In genomic region chr4:13657016-13657415, GRCh38 we compare ENCODE assay signal across 1 cellular context.
TF ChIP-seq lines count a peak whose summit lies in the region.

No MANE protein-coding gene starts in this region.

TF ChIP-seq in GM12878, 131 proteins besides CTCF, POLR2A, EP300 and RAD21:
- TF ChIP-seq ZBTB33 (IDR thresholded peaks at IDR 0.05) (no peak), ZZZ3 (IDR thresholded peaks at IDR 0.05; ENCODE audit: control insufficient read depth, insufficient read length, low read depth) (no peak), ZSCAN29 (IDR thresholded peaks at IDR 0.05) (no peak), EGR1 (IDR thresholded peaks at IDR 0.05; ENCODE audit: borderline replicate concordance in 1 of 2, low read depth in 2 of 2, low read length in 2 of 2) (no peak), POLR2AphosphoS5 (IDR thresholded peaks at IDR 0.05; ENCODE audit: low read length) (no peak), TAF1 (IDR thresholded peaks at IDR 0.05; ENCODE audit: borderline replicate concordance, low read depth, low read length) (no peak), JUNB (IDR thresholded peaks at IDR 0.05) (no peak), YBX1 (IDR thresholded peaks at IDR 0.05) (no peak), RAD51 (IDR thresholded peaks at IDR 0.05) (no peak), SIN3A (IDR thresholded peaks at IDR 0.05; ENCODE audit: low read depth, low read length) (no peak), PAX8 (IDR thresholded peaks at IDR 0.05) (no peak), SPI1 (IDR thresholded peaks at IDR 0.05; ENCODE audit: borderline replicate concordance, insufficient read depth, low read depth, low read length) (no peak), KAT2A (conservative IDR thresholded peaks at IDR 0.05; ENCODE audit: control insufficient read depth, low read depth, low read length) (no peak), CHD1 (IDR thresholded peaks at IDR 0.05; ENCODE audit: low read depth, low read length) (no peak), HDAC6 (IDR thresholded peaks at IDR 0.05; ENCODE audit: unreplicated experiment) (no peak)
- TF ChIP-seq, protein P1, sequence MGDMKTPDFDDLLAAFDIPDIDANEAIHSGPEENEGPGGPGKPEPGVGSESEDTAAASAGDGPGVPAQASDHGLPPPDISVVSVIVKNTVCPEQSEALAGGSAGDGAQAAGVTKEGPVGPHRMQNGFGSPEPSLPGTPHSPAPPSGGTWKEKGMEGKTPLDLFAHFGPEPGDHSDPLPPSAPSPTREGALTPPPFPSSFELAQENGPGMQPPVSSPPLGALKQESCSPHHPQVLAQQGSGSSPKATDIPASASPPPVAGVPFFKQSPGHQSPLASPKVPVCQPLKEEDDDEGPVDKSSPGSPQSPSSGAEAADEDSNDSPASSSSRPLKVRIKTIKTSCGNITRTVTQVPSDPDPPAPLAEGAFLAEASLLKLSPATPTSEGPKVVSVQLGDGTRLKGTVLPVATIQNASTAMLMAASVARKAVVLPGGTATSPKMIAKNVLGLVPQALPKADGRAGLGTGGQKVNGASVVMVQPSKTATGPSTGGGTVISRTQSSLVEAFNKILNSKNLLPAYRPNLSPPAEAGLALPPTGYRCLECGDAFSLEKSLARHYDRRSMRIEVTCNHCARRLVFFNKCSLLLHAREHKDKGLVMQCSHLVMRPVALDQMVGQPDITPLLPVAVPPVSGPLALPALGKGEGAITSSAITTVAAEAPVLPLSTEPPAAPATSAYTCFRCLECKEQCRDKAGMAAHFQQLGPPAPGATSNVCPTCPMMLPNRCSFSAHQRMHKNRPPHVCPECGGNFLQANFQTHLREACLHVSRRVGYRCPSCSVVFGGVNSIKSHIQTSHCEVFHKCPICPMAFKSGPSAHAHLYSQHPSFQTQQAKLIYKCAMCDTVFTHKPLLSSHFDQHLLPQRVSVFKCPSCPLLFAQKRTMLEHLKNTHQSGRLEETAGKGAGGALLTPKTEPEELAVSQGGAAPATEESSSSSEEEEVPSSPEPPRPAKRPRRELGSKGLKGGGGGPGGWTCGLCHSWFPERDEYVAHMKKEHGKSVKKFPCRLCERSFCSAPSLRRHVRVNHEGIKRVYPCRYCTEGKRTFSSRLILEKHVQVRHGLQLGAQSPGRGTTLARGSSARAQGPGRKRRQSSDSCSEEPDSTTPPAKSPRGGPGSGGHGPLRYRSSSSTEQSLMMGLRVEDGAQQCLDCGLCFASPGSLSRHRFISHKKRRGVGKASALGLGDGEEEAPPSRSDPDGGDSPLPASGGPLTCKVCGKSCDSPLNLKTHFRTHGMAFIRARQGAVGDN (IDR thresholded peaks at IDR 0.05): no peak
- TF ChIP-seq, protein P2, sequence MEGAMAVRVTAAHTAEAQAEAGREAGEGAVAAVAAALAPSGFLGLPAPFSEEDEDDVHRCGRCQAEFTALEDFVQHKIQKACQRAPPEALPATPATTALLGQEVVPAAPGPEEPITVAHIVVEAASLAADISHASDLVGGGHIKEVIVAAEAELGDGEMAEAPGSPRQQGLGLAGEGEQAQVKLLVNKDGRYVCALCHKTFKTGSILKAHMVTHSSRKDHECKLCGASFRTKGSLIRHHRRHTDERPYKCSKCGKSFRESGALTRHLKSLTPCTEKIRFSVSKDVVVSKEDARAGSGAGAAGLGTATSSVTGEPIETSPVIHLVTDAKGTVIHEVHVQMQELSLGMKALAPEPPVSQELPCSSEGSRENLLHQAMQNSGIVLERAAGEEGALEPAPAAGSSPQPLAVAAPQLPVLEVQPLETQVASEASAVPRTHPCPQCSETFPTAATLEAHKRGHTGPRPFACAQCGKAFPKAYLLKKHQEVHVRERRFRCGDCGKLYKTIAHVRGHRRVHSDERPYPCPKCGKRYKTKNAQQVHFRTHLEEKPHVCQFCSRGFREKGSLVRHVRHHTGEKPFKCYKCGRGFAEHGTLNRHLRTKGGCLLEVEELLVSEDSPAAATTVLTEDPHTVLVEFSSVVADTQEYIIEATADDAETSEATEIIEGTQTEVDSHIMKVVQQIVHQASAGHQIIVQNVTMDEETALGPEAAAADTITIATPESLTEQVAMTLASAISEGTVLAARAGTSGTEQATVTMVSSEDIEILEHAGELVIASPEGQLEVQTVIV (IDR thresholded peaks at IDR 0.05; ENCODE audit: borderline replicate concordance, partially characterized antibody): no peak
- TF ChIP-seq, protein P3, sequence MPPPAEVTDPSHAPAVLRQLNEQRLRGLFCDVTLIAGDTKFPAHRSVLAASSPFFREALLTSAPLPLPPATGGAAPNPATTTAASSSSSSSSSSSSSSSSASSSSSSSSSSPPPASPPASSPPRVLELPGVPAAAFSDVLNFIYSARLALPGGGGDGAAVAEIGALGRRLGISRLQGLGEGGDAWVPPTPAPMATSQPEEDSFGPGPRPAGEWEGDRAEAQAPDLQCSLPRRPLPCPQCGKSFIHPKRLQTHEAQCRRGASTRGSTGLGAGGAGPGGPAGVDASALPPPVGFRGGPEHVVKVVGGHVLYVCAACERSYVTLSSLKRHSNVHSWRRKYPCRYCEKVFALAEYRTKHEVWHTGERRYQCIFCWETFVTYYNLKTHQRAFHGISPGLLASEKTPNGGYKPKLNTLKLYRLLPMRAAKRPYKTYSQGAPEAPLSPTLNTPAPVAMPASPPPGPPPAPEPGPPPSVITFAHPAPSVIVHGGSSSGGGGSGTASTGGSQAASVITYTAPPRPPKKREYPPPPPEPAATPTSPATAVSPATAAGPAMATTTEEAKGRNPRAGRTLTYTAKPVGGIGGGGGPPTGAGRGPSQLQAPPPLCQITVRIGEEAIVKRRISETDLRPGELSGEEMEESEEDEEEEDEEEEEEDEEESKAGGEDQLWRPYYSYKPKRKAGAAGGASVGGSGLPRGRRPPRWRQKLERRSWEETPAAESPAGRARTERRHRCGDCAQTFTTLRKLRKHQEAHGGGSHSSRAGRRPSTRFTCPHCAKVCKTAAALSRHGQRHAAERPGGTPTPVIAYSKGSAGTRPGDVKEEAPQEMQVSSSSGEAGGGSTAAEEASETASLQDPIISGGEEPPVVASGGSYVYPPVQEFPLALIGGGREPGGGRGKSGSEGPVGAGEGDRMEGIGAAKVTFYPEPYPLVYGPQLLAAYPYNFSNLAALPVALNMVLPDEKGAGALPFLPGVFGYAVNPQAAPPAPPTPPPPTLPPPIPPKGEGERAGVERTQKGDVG (CRISPR knock-in tag; IDR thresholded peaks at IDR 0.05): no peak
- TF ChIP-seq, protein P4, sequence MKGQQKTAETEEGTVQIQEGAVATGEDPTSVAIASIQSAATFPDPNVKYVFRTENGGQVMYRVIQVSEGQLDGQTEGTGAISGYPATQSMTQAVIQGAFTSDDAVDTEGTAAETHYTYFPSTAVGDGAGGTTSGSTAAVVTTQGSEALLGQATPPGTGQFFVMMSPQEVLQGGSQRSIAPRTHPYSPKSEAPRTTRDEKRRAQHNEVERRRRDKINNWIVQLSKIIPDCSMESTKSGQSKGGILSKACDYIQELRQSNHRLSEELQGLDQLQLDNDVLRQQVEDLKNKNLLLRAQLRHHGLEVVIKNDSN (IDR thresholded peaks at IDR 0.05; ENCODE audit: borderline replicate concordance, extremely low read length, insufficient read depth, low read depth, low read length): no peak
TF ChIP-seq in GM12878: peak in this region for 0.
